ENCODE assay signal across 25 cellular contexts in genomic region chr3:106135451-106136160, GRCh38.
"Had no signal": no experiment of that assay in that cellular context is flagged by ENCODE, and none has a peak within 500 bp of the region (broad histone marks: within the 10 kb centered on the region; RNA-seq: fewer than 3 reads in every experiment).

No MANE protein-coding gene starts in this region.

- H3K27ac ChIP-seq: left lung, neural progenitor cell, psoas muscle, right lobe of liver, suprapubic skin, transverse colon, upper lobe of right lung, vagina had no signal

- H2AFZ ChIP-seq: neural progenitor cell had no signal

- H3K27ac Mint-ChIP-seq: stimulated activated naive CD8-positive, alpha-beta T cell treated with anti-CD3 and anti-CD28 coated beads, Interleukin-15, amount 100 ng/mL, for 72 hours had no signal

- ATAC-seq: left cardiac atrium; left lung; naive thymus-derived CD4-positive, alpha-beta T cell; psoas muscle; stimulated activated naive CD8-positive, alpha-beta T cell treated with anti-CD3 and anti-CD28 coated beads, Interleukin-15, amount 100 ng/mL, for 72 hours; upper lobe of right lung had no signal

- H3K4me2 ChIP-seq: neural progenitor cell had no signal

- DNase-seq: cortex of kidney; effector CD4-positive, alpha-beta T cell; head of caudate nucleus; left cardiac atrium; mesendoderm; midbrain; naive thymus-derived CD4-positive, alpha-beta T cell; nucleus accumbens; psoas muscle; small intestine; stimulated activated CD4-positive, alpha-beta T cell treated with anti-CD3 and anti-CD28 coated beads, Interleukin-12 subunit alpha, Interleukin-12 subunit beta, amount 100 ng/mL, for 4 hours; stimulated activated CD4-positive, alpha-beta T cell treated with anti-CD3 and anti-CD28 coated beads, Interleukin-1b, Interleukin-23, amount 100 ng/mL, for 48 hours; stimulated activated CD4-positive, alpha-beta T cell treated with anti-CD3 and anti-CD28 coated beads, Interleukin-4, amount 100 ng/mL, for 1 hour; stimulated activated CD8-positive, alpha-beta memory T cell treated with anti-CD3 and anti-CD28 coated beads, Interleukin-4, amount 100 ng/mL, for 48 hours; stimulated activated naive CD4-positive, alpha-beta T cell; stimulated activated naive CD8-positive, alpha-beta T cell treated with anti-CD3 and anti-CD28 coated beads, Interleukin-15, amount 100 ng/mL, for 72 hours; transverse colon; upper lobe of right lung had no signal

- H3K36me3 ChIP-seq: left lung, neural progenitor cell, right lobe of liver, suprapubic skin, transverse colon, upper lobe of right lung, vagina had no signal

- H3K9me3 ChIP-seq: left lung, psoas muscle, right lobe of liver, suprapubic skin, transverse colon, upper lobe of right lung, vagina had no signal

- H3K4me1 ChIP-seq: left lung, psoas muscle, right lobe of liver, upper lobe of right lung had no signal

- H3K9ac ChIP-seq: neural progenitor cell had no signal

- H3K4me3 Mint-ChIP-seq: naive thymus-derived CD4-positive, alpha-beta T cell; nephron; neural progenitor cell; stimulated activated naive CD8-positive, alpha-beta T cell treated with anti-CD3 and anti-CD28 coated beads, Interleukin-15, amount 100 ng/mL, for 72 hours had no signal

- H3K4me3 ChIP-seq: left lung, neural progenitor cell, psoas muscle, right lobe of liver, suprapubic skin, transverse colon, upper lobe of right lung, vagina had no signal

- H3K27me3 Mint-ChIP-seq: naive thymus-derived CD4-positive, alpha-beta T cell; stimulated activated naive CD8-positive, alpha-beta T cell treated with anti-CD3 and anti-CD28 coated beads, Interleukin-15, amount 100 ng/mL, for 72 hours had no signal

- H3K27me3 ChIP-seq: left lung, neural progenitor cell, right lobe of liver, suprapubic skin, transverse colon, upper lobe of right lung, vagina had no signal

- FAIRE-seq: frontal cortex, small intestine had no signal
